ENCODE assay signal across 8 cellular contexts in the genomic region with DNA sequence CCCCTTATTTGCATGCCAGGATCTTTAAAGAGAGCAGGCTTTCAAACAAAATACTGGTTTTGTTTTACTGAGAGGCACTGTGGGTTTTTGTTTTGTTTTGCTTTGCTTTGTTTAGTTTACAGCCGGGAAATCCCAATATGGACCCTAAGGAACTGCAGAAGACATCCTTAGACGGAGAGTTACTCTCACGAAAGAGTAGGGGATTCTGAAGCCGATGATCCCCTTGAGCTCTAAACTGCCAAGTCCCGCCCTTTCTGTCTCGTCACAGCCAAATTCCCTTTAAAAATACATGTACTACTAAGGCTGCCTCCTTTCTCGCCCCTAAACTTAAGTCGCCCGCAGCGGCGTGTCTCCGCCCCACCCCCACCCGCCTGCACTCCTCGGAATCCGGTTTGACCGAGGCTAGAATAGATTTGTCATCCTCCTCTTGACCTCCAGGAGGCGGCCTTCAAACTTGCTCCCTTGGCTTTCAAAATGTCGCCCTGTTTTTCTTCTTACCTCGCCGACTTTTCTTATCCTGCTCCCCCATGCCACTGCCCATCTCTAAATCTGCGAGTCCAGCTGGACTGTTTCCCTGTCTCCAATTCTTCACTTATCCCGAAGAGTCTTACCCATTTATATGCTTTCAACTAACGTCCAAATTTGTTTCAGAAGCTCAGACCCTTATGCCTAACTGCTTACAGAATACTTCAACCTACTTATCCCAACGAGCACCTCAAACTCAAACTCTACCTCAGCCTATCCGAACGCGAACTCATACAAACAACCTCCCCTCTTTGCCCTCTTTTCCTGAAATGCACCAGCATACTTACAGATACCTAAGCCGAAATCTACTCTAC. TPM values are rescaled to one million over a fixed set of nuclear protein-coding genes. Genes with fewer than 3 reads are reported as not detected.
A peak's percentile ranks its signal among the peaks of the same experiment; 100 is the strongest.
DNase-seq lines count a peak whose midpoint lies in the region; ATAC-seq and TF ChIP-seq lines count a peak whose summit lies in the region.

No MANE protein-coding gene starts in this region.

- no peak overlapping the region for H3K27ac Mint-ChIP-seq in activated T-cell treated with anti-CD3 and anti-CD28 coated beads, Interleukin-2, amount 50 U/mL, for 72 hours
- no peak overlapping the region for H3K27ac Mint-ChIP-seq in natural killer cell treated with Interleukin-12 subunit alpha and Interleukin-12 subunit beta and Interleukin-15 and Interleukin-18, amount 100 ng/mL, for 72 hours

- TF ChIP-seq CTCF in KMS-11 (conservative IDR thresholded peaks at IDR 0.05; ENCODE audit: low read depth, low read length) (peak; percentile 98), Panc1 (IDR thresholded peaks at IDR 0.05) (peak; percentile 83)

- no peaks in the 10 kb centered on the region for H3K36me3 Mint-ChIP-seq in activated T-cell treated with anti-CD3 and anti-CD28 coated beads, Interleukin-2, amount 50 U/mL, for 72 hours (ENCODE audit: insufficient read depth in 2 of 2)
- no peaks in the 10 kb centered on the region for H3K36me3 Mint-ChIP-seq in natural killer cell treated with Interleukin-12 subunit alpha and Interleukin-12 subunit beta and Interleukin-15 and Interleukin-18, amount 100 ng/mL, for 72 hours

- no peaks in the 10 kb centered on the region for H4K20me1 ChIP-seq in KMS-11 (ENCODE audit: insufficient read depth)

- DNase-seq in COLO829 (ENCODE audit: low spot score) (peak; percentile 75), Panc1 (ENCODE audit: low read depth, low spot score) (no peak), fibroblast of peridontal ligament (ENCODE audit: extremely low read depth) (peak; percentile 90)
- peak; percentile 86 for DNase-seq in activated T-cell treated with anti-CD3 and anti-CD28 coated beads, Interleukin-2, amount 50 U/mL, for 72 hours
- DNase-seq in natural killer cell treated with Interleukin-12 subunit alpha and Interleukin-12 subunit beta and Interleukin-15 and Interleukin-18, amount 100 ng/mL, for 72 hours (ENCODE audit: low spot score): peak; percentile 86
- peak; percentile 87 for DNase-seq in stimulated activated naive CD8-positive, alpha-beta T cell treated with anti-CD3 and anti-CD28 coated beads, Interleukin-15, Interleukin-2, amounts not matched to agents 100 U/mL and 50 U/mL, for 24 hours

- H3K4me2 ChIP-seq in KMS-11: peak overlapping the region; percentile 86

- in situ Hi-C loops in Panc1 (cut with HindIII; ENCODE audit: low pct_unique_long_range_greater_than_20kb, low sequenced_read_pairs): no loop called here

- no peak overlapping the region for H3K4me3 Mint-ChIP-seq in activated T-cell treated with anti-CD3 and anti-CD28 coated beads, Interleukin-2, amount 50 U/mL, for 72 hours
- H3K4me3 Mint-ChIP-seq in natural killer cell treated with Interleukin-12 subunit alpha and Interleukin-12 subunit beta and Interleukin-15 and Interleukin-18, amount 100 ng/mL, for 72 hours: no peak overlapping the region

- peak overlapping the region; percentile 100 for H3K4me3 ChIP-seq in KMS-11 (IDR thresholded peaks at IDR 0.05; ENCODE audit: insufficient read depth, low read depth, low read length)
- peak overlapping the region; percentile 91 to 95 for H3K4me3 ChIP-seq in Panc1 (ENCODE audit: low read depth in 2 of 2, low read length in 2 of 2)

- peak overlapping the region; percentile 92 for H3K9ac ChIP-seq in KMS-11

- POLR2A ChIA-PET in Panc1 (lab: Charles Lee): interaction anchor here (0.5 to 1.3 kb wide), 5 partner anchors 28 to 291 kb away, joined by 3 to 7 read pairs (median 4); a partner anchor contains a TSS

- intact Hi-C loops in Panc1 (cut with micrococcal nuclease; ENCODE audit: unreplicated experiment): no loop called here

- H3K27ac ChIP-seq in KMS-11: peak overlapping the region; percentile 92
- H3K27ac ChIP-seq in Panc1 (ENCODE audit: low read length): peak overlapping the region; percentile 99

- no peaks in the 10 kb centered on the region for H3K9me3 ChIP-seq in Panc1 (ENCODE audit: control insufficient read depth, insufficient read depth, low read depth, low read length)

- no peaks in the 10 kb centered on the region for H3K27me3 ChIP-seq in KMS-11 (ENCODE audit: insufficient read depth, low read depth)
- H3K27me3 ChIP-seq in Panc1 (ENCODE audit: control insufficient read depth, insufficient read depth, low read length): no peaks in the 10 kb centered on the region

- CTCF ChIA-PET in Panc1 (lab: Charles Lee): interaction anchor here (1.1 kb wide), 1 partner anchor 49 kb away, joined by 4 read pairs; no protein-coding TSS in a partner anchor

- peaks cover 37% of the 10 kb centered on the region for H3K79me2 ChIP-seq in KMS-11 (ENCODE audit: insufficient read depth, low read depth)

- H3K27me3 Mint-ChIP-seq in activated T-cell treated with anti-CD3 and anti-CD28 coated beads, Interleukin-2, amount 50 U/mL, for 72 hours (ENCODE audit: low read depth): no peaks in the 10 kb centered on the region
- H3K27me3 Mint-ChIP-seq in natural killer cell treated with Interleukin-12 subunit alpha and Interleukin-12 subunit beta and Interleukin-15 and Interleukin-18, amount 100 ng/mL, for 72 hours: no peaks in the 10 kb centered on the region

- ATAC-seq in GM21529 (IDR thresholded peaks at IDR 0.05; ENCODE audit: unreplicated experiment): peak; percentile 19
- peak; percentile 33 for ATAC-seq in Panc1
- peak; percentile 27 to 33 for ATAC-seq in activated T-cell treated with anti-CD3 and anti-CD28 coated beads, Interleukin-2, amount 50 U/mL, for 72 hours (replicated peaks in 1 of 2)
- peak; percentile 46 to 62 for ATAC-seq in natural killer cell treated with Interleukin-12 subunit alpha and Interleukin-12 subunit beta and Interleukin-15 and Interleukin-18, amount 100 ng/mL, for 72 hours
- peak; percentile 31 for ATAC-seq in stimulated activated naive CD8-positive, alpha-beta T cell treated with anti-CD3 and anti-CD28 coated beads, Interleukin-15, Interleukin-2, amounts not matched to agents 100 U/mL and 50 U/mL, for 24 hours

- H3K36me3 ChIP-seq in KMS-11 (ENCODE audit: insufficient read depth): no peaks in the 10 kb centered on the region
- no peaks in the 10 kb centered on the region; the same call in 1 of the 2 replicates for H3K36me3 ChIP-seq in Panc1 (ENCODE audit: control insufficient read depth, insufficient read depth, low read length)

- H3K4me1 ChIP-seq in KMS-11 (ENCODE audit: low read depth, poor library complexity, severe bottlenecking): peaks cover 25% of the 10 kb centered on the region
- H3K4me1 ChIP-seq in Panc1 (ENCODE audit: control insufficient read depth, insufficient read depth, low read length): peaks cover 15% of the 10 kb centered on the region

- no peaks in the 10 kb centered on the region for H3K9me3 Mint-ChIP-seq in activated T-cell treated with anti-CD3 and anti-CD28 coated beads, Interleukin-2, amount 50 U/mL, for 72 hours
- no peaks in the 10 kb centered on the region for H3K9me3 Mint-ChIP-seq in natural killer cell treated with Interleukin-12 subunit alpha and Interleukin-12 subunit beta and Interleukin-15 and Interleukin-18, amount 100 ng/mL, for 72 hours

- BruUV-seq in Panc1 (replicated peaks; lab: Mats Ljungman, UMichigan): TSS peak; percentile 79

- no peaks in the 10 kb centered on the region for H3K4me1 Mint-ChIP-seq in activated T-cell treated with anti-CD3 and anti-CD28 coated beads, Interleukin-2, amount 50 U/mL, for 72 hours (ENCODE audit: low read depth)
- peaks cover 0 to 7% of the 10 kb centered on the region in 2 donors for H3K4me1 Mint-ChIP-seq in natural killer cell treated with Interleukin-12 subunit alpha and Interleukin-12 subunit beta and Interleukin-15 and Interleukin-18, amount 100 ng/mL, for 72 hours (ENCODE audit: low read depth in 2 of 2)

- peak overlapping the region; percentile 61 for H2AFZ ChIP-seq in KMS-11 (ENCODE audit: low read depth)

RNA-seq across cellular contexts. Expression of a gene that starts 11.0 kb away (rescaled TPM):
- total RNA-seq in Panc1 (2021; ENCODE audit: unreplicated experiment): 14.6 TPM
- 21.1 TPM for polyA plus RNA-seq in Panc1 (2012; ENCODE audit: insufficient read length)
- total RNA-seq in activated T-cell treated with anti-CD3 and anti-CD28 coated beads, Interleukin-2, amount 50 U/mL, for 72 hours: 10 to 100 TPM; 26.9 to 29.4 TPM
- 10 to 100 TPM; 13.9 to 16.2 TPM for total RNA-seq in natural killer cell treated with Interleukin-12 subunit alpha and Interleukin-12 subunit beta and Interleukin-15 and Interleukin-18, amount 100 ng/mL, for 72 hours

RNA-seq across cellular contexts. Expression of a gene that starts 29.3 kb away (rescaled TPM):
- total RNA-seq in Panc1 (2021; ENCODE audit: unreplicated experiment): 2.9 TPM
- polyA plus RNA-seq in Panc1 (2012; ENCODE audit: insufficient read length): 4.4 TPM
- total RNA-seq in activated T-cell treated with anti-CD3 and anti-CD28 coated beads, Interleukin-2, amount 50 U/mL, for 72 hours: 10 to 100 TPM; 13.0 to 14.8 TPM
- total RNA-seq in natural killer cell treated with Interleukin-12 subunit alpha and Interleukin-12 subunit beta and Interleukin-15 and Interleukin-18, amount 100 ng/mL, for 72 hours: 1 to 10 TPM; 1.4 to 7.4 TPM

RNA-seq across cellular contexts. Expression of a gene that starts 39.2 kb away (rescaled TPM):
- 120 TPM for total RNA-seq in Panc1 (2021; ENCODE audit: unreplicated experiment)
- 98.8 TPM for polyA plus RNA-seq in Panc1 (2012; ENCODE audit: insufficient read length)
- total RNA-seq in activated T-cell treated with anti-CD3 and anti-CD28 coated beads, Interleukin-2, amount 50 U/mL, for 72 hours: 10 to 100 TPM; 59.7 to 74.4 TPM
- 100 to 1,000 TPM in 1 of 2 donors, 10 to 100 TPM in 1; 85.2 to 118 TPM for total RNA-seq in natural killer cell treated with Interleukin-12 subunit alpha and Interleukin-12 subunit beta and Interleukin-15 and Interleukin-18, amount 100 ng/mL, for 72 hours

RNA-seq across cellular contexts. Expression of a gene that starts 48.3 kb away (rescaled TPM):
- total RNA-seq in Panc1 (2021; ENCODE audit: unreplicated experiment): 12.0 TPM
- 9.4 TPM for polyA plus RNA-seq in Panc1 (2012; ENCODE audit: insufficient read length)
- total RNA-seq in activated T-cell treated with anti-CD3 and anti-CD28 coated beads, Interleukin-2, amount 50 U/mL, for 72 hours: 1 to 10 TPM; 6.9 to 9.2 TPM
- total RNA-seq in natural killer cell treated with Interleukin-12 subunit alpha and Interleukin-12 subunit beta and Interleukin-15 and Interleukin-18, amount 100 ng/mL, for 72 hours: 1 to 10 TPM; 2.6 to 5.6 TPM
